In the genomic region with DNA sequence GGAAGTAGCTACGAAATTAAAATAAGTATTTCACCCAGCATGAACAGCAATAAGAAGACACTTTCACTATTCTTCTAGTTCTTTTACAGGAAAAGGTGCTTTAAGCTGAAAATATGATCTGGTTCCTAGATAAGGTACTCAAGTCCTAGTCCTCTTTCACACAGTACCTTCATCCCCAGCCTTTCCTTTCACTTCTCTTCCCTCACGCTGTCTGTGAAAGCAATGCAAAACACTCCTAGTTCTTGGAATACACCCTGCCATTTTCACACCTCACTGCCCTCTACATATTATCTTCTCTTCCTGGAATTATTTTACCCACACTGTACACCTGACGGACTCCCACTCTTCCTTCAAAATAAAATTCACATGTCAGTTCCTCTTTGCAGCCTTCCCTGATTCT, we compare ENCODE assay signal across 2 cellular contexts.
TF ChIP-seq lines count a peak whose summit lies in the region.

No MANE protein-coding gene starts in this region.

TF ChIP-seq in A549, 52 proteins besides CTCF, POLR2A, EP300 and RAD21 (continued from another document):
- TF ChIP-seq, protein P1, sequence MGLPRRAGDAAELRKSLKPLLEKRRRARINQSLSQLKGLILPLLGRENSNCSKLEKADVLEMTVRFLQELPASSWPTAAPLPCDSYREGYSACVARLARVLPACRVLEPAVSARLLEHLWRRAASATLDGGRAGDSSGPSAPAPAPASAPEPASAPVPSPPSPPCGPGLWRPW (IDR thresholded peaks at IDR 0.05), result no peak
- TF ChIP-seq, protein P2, sequence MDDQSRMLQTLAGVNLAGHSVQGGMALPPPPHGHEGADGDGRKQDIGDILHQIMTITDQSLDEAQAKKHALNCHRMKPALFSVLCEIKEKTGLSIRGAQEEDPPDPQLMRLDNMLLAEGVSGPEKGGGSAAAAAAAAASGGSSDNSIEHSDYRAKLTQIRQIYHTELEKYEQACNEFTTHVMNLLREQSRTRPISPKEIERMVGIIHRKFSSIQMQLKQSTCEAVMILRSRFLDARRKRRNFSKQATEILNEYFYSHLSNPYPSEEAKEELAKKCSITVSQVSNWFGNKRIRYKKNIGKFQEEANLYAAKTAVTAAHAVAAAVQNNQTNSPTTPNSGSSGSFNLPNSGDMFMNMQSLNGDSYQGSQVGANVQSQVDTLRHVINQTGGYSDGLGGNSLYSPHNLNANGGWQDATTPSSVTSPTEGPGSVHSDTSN (IDR thresholded peaks at IDR 0.05), result no peak
- TF ChIP-seq MAX (IDR thresholded peaks at IDR 0.05) (no peak), GATA3 (IDR thresholded peaks at IDR 0.05; ENCODE audit: borderline replicate concordance) (no peak)
- TF ChIP-seq, protein P3, sequence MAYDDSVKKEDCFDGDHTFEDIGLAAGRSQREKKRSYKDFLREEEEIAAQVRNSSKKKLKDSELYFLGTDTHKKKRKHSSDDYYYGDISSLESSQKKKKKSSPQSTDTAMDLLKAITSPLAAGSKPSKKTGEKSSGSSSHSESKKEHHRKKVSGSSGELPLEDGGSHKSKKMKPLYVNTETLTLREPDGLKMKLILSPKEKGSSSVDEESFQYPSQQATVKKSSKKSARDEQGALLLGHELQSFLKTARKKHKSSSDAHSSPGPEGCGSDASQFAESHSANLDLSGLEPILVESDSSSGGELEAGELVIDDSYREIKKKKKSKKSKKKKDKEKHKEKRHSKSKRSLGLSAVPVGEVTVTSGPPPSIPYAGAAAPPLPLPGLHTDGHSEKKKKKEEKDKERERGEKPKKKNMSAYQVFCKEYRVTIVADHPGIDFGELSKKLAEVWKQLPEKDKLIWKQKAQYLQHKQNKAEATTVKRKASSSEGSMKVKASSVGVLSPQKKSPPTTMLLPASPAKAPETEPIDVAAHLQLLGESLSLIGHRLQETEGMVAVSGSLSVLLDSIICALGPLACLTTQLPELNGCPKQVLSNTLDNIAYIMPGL (CRISPR knock-in tag; IDR thresholded peaks at IDR 0.05; ENCODE audit: borderline replicate concordance), result no peak

TF ChIP-seq in WTC11, 78 proteins besides CTCF, POLR2A, EP300 and RAD21 (continued from another document):
- TF ChIP-seq, protein P4, sequence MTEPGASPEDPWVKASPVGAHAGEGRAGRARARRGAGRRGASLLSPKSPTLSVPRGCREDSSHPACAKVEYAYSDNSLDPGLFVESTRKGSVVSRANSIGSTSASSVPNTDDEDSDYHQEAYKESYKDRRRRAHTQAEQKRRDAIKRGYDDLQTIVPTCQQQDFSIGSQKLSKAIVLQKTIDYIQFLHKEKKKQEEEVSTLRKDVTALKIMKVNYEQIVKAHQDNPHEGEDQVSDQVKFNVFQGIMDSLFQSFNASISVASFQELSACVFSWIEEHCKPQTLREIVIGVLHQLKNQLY (CRISPR knock-in tag; IDR thresholded peaks at IDR 0.05), result no peak
- no peak for TF ChIP-seq FOXK1 (CRISPR knock-in tag; IDR thresholded peaks at IDR 0.05)
- no peak for TF ChIP-seq STAT6 (CRISPR knock-in tag; conservative IDR thresholded peaks at IDR 0.05; ENCODE audit: low read depth)
- no peak for TF ChIP-seq FOXJ3 (CRISPR knock-in tag; IDR thresholded peaks at IDR 0.05; ENCODE audit: borderline replicate concordance)
- TF ChIP-seq, protein P5, sequence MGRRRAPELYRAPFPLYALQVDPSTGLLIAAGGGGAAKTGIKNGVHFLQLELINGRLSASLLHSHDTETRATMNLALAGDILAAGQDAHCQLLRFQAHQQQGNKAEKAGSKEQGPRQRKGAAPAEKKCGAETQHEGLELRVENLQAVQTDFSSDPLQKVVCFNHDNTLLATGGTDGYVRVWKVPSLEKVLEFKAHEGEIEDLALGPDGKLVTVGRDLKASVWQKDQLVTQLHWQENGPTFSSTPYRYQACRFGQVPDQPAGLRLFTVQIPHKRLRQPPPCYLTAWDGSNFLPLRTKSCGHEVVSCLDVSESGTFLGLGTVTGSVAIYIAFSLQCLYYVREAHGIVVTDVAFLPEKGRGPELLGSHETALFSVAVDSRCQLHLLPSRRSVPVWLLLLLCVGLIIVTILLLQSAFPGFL (CRISPR knock-in tag; IDR thresholded peaks at IDR 0.05; ENCODE audit: borderline replicate concordance), result no peak
- TF ChIP-seq NR1H2 (CRISPR knock-in tag; IDR thresholded peaks at IDR 0.05), result no peak
- no peak for TF ChIP-seq TP53 (CRISPR knock-in tag; IDR thresholded peaks at IDR 0.05)
- TF ChIP-seq FOXP4 (CRISPR knock-in tag; IDR thresholded peaks at IDR 0.05), result no peak
- TF ChIP-seq FOXP1 (CRISPR knock-in tag; IDR thresholded peaks at IDR 0.05; ENCODE audit: borderline replicate concordance), result no peak
TF ChIP-seq in WTC11: peak in this region for 0.
